ENCODE assay signal across 8 cellular contexts in the genomic region with DNA sequence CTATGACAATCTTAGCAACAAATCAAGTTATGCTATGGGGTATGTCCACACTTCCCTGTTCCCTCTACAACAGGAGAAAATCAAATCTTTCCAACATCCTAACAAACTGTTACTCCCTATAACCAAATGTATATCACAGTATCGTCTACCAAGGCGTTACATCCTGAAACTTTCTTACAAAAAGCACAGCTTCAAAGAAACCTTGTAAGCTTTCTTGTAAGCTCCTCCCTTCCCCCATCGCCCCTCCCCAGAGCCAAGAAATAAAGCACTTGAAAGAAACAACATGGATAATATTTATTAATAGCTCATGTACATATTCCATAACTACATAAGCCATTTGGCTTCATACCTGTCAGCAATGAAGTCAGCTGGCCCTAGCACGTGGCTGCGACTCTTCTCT. TPM values are rescaled to one million over a fixed set of nuclear protein-coding genes. Genes with fewer than 3 reads are reported as not detected.
DNase-seq lines count a peak whose midpoint lies in the region; ATAC-seq, FAIRE-seq and TF ChIP-seq lines count a peak whose summit lies in the region.
"Not testable (repeated sequence)": the region's sequence is repeated elsewhere in the genome, so short reads cannot be mapped to it uniquely, and the experiment has no call there.

No MANE protein-coding gene starts in this region.

- H3K36me3 ChIP-seq in lower lobe of right lung; psoas muscle (ENCODE audit: insufficient read depth in 1 of 2, low read depth in 1 of 2): not testable (repeated sequence)

- H3K36me3 Mint-ChIP-seq in activated naive CD4-positive, alpha-beta T cell treated with anti-CD3 and anti-CD28 coated beads, Interleukin-2, amount 50 U/mL, for 24 hours; endothelial cell (ENCODE audit: low read depth, unreplicated experiment): not testable (repeated sequence)

- not testable (repeated sequence) for TF ChIP-seq CTCF in A549 (IDR thresholded peaks at IDR 0.05); GM12864 (IDR thresholded peaks at IDR 0.05; ENCODE audit: low read depth, low read length, missing control alignments); LNCaP clone FGC (IDR thresholded peaks at IDR 0.05; ENCODE audit: control insufficient read depth, extremely low read depth, insufficient read depth); VCaP (conservative IDR thresholded peaks at IDR 0.05); endothelial cell (IDR thresholded peaks at IDR 0.05; ENCODE audit: unreplicated experiment); lower lobe of right lung (IDR thresholded peaks at IDR 0.05); psoas muscle (IDR thresholded peaks at IDR 0.05)

- peak overlapping the region; percentile 68; the same call in 2 of the 3 replicates for H3K4me3 ChIP-seq in A549
- peak overlapping the region; percentile 30; the same call in 1 of the 2 replicates for H3K4me3 ChIP-seq in GM12864 (ENCODE audit: low read depth, low read length)
- peak overlapping the region; percentile 79 for H3K4me3 ChIP-seq in LNCaP clone FGC (ENCODE audit: low read depth, low read length)
- H3K4me3 ChIP-seq in lower lobe of right lung: peak overlapping the region; percentile 70
- H3K4me3 ChIP-seq in psoas muscle: peak overlapping the region; percentile 85

- not testable (repeated sequence) for ATAC-seq in A549, lower lobe of right lung, psoas muscle

- TF ChIP-seq POLR2A in A549 (IDR thresholded peaks at IDR 0.05; ENCODE audit: low read length): not testable (repeated sequence)

- not testable (repeated sequence) for H3K27me3 ChIP-seq in lower lobe of right lung (ENCODE audit: low read depth); psoas muscle (ENCODE audit: insufficient read depth in 3 of 3, low read length in 2 of 3)

- not testable (repeated sequence) for DNase-seq in A549 (ENCODE audit: low read depth in 1 of 2, low spot score in 1 of 2); GM12864 (ENCODE audit: low read depth); LNCaP clone FGC (ENCODE audit: low read depth); endothelial cell (ENCODE audit: low spot score); lower lobe of right lung; psoas muscle

- H3K4me2 ChIP-seq in A549: peak overlapping the region; percentile 98

- H3K9me3 ChIP-seq in A549, lower lobe of right lung, psoas muscle: not testable (repeated sequence)

- peak overlapping the region; percentile 61 for H3K27ac Mint-ChIP-seq in activated naive CD4-positive, alpha-beta T cell treated with anti-CD3 and anti-CD28 coated beads, Interleukin-2, amount 50 U/mL, for 24 hours
- peak overlapping the region; percentile 64 for H3K27ac Mint-ChIP-seq in endothelial cell (ENCODE audit: unreplicated experiment)

- peak overlapping the region; percentile 93 for H3K4me3 Mint-ChIP-seq in activated naive CD4-positive, alpha-beta T cell treated with anti-CD3 and anti-CD28 coated beads, Interleukin-2, amount 50 U/mL, for 24 hours
- peak overlapping the region; percentile 81 for H3K4me3 Mint-ChIP-seq in endothelial cell (ENCODE audit: unreplicated experiment)

- WGBS in A549 (ENCODE audit: missing lambda C conversion rate): 44% methylated on average over 5 of the region's 5 CpGs
- 14 to 19% (median 18%) methylated on average over 5 of the region's 5 CpGs for WGBS in psoas muscle, 3 donors

- H3K4me1 Mint-ChIP-seq in activated naive CD4-positive, alpha-beta T cell treated with anti-CD3 and anti-CD28 coated beads, Interleukin-2, amount 50 U/mL, for 24 hours: peaks cover 46% of the 10 kb centered on the region
- H3K4me1 Mint-ChIP-seq in endothelial cell (ENCODE audit: unreplicated experiment): not testable (repeated sequence)

- intact Hi-C loops in lower lobe of right lung (cut with DNase I); psoas muscle (cut with DNase I): not testable (repeated sequence)

- not testable (repeated sequence) for H3K27me3 Mint-ChIP-seq in activated naive CD4-positive, alpha-beta T cell treated with anti-CD3 and anti-CD28 coated beads, Interleukin-2, amount 50 U/mL, for 24 hours; endothelial cell (ENCODE audit: unreplicated experiment)

- CTCF ChIA-PET in A549 (lab: Yijun Ruan, JAX): not testable (repeated sequence)

- H3K4me1 ChIP-seq in A549, psoas muscle: not testable (repeated sequence)
- H3K4me1 ChIP-seq in lower lobe of right lung: peaks cover 15% of the 10 kb centered on the region

- H3K9me3 Mint-ChIP-seq in activated naive CD4-positive, alpha-beta T cell treated with anti-CD3 and anti-CD28 coated beads, Interleukin-2, amount 50 U/mL, for 24 hours; endothelial cell (ENCODE audit: unreplicated experiment): not testable (repeated sequence)

- POLR2A ChIA-PET in A549 (lab: Yijun Ruan, JAX): not testable (repeated sequence)

- TF ChIP-seq RAD21 in A549 (conservative IDR thresholded peaks at IDR 0.05 in 1 of 2, IDR thresholded peaks at IDR 0.05 in 1 of 2): not testable (repeated sequence)

- H3K27ac ChIP-seq in A549, lower lobe of right lung: not testable (repeated sequence)
- H3K27ac ChIP-seq in VCaP: peak overlapping the region; percentile 80
- H3K27ac ChIP-seq in psoas muscle: peak overlapping the region; percentile 95

- not testable (repeated sequence) for FAIRE-seq in A549 (lab: Jason Lieb, UNC)

- not testable (repeated sequence) for TF ChIP-seq EP300 in A549 (IDR thresholded peaks at IDR 0.05)

RNA-seq across cellular contexts. Expression of gene SMG1, which starts 2.3 kb away (rescaled TPM):
- polyA plus RNA-seq in A549 (2011; rRNA removed): 59.4 and 63.8 TPM in 2 replicates
- 10.1 and 11.0 TPM in 2 replicates for polyA plus RNA-seq in A549 (2012; cell fraction: cytosol; rRNA removed)
- 10.1 and 16.0 TPM in 2 replicates for polyA plus RNA-seq in A549 (2012; cell fraction: nucleus; rRNA removed)
- 14.4 to 18.3 TPM (median 15.7 TPM) in 3 replicates for polyA plus RNA-seq in A549 (2017; fragmentation: RNase III; extraction: RNeasy Plus Mini Kit Qiagen cat#74134 plus additional on column Dnase treatment)
- 144 and 180 TPM in 2 replicates for polyA minus RNA-seq in A549 (2011; rRNA and poly(A)+ RNA removed)
- 70.1 TPM for total RNA-seq in endothelial cell (ENCODE audit: unreplicated experiment)
- total RNA-seq in lower lobe of right lung: 89.0 TPM
- 100 to 1,000 TPM in 2 of 4 donors, 10 to 100 TPM in 2; 66.1 to 160 (median 107) TPM for total RNA-seq in psoas muscle
- polyA plus RNA-seq in psoas muscle: 10 to 100 TPM; 12.1 to 42.6 (median 27.0) TPM

RNA-seq across cellular contexts. Expression of gene TMC7, which starts 59.8 kb away (rescaled TPM):
- polyA plus RNA-seq in A549 (2011; rRNA removed) (9.4 and 15.0 TPM in 2 replicates), A549 (2017; fragmentation: RNase III; extraction: RNeasy Plus Mini Kit Qiagen cat#74134 plus additional on column Dnase treatment) (5.4 to 7.5 TPM (median 7.0 TPM) in 3 replicates), psoas muscle (under 1 TPM; 0.46 to 0.77 (median 0.53) TPM)
- 2.9 and 4.3 TPM in 2 replicates for polyA plus RNA-seq in A549 (2012; cell fraction: cytosol; rRNA removed)
- polyA plus RNA-seq in A549 (2012; cell fraction: nucleus; rRNA removed): 3.4 and 6.4 TPM in 2 replicates
- 12.5 and 14.3 TPM in 2 replicates for polyA minus RNA-seq in A549 (2011; rRNA and poly(A)+ RNA removed)
- total RNA-seq in endothelial cell (ENCODE audit: unreplicated experiment) (16.9 TPM), lower lobe of right lung (3.3 TPM), psoas muscle (1 to 10 TPM in 2 of 4 donors, under 1 TPM in 2; 0.32 to 1.8 (median 0.85) TPM)

Comparison
In these comparisons a context has a peak if more than half of its experiments do, and no peak if none do; other contexts are left out.
1. H3K4me3 ChIP-seq: peak in every context shown above with its lines; median percentile 85 in psoas muscle; 79 in LNCaP clone FGC; 70 in lower lobe of right lung; 68 in A549; 30 in GM12864.